ENCODE assay signal across 1 cellular context in genomic region chr14:91297081-91297711, GRCh38.
TF ChIP-seq lines count a peak whose summit lies in the region.

No MANE protein-coding gene starts in this region.

TF ChIP-seq in WTC11, 78 proteins besides CTCF, POLR2A, EP300 and RAD21 (continued from another document):
- TF ChIP-seq USF2 (CRISPR knock-in tag; IDR thresholded peaks at IDR 0.05) (no peak), NFYB (CRISPR knock-in tag; conservative IDR thresholded peaks at IDR 0.05; ENCODE audit: low read depth) (no peak), KAT7 (CRISPR knock-in tag; IDR thresholded peaks at IDR 0.05; ENCODE audit: borderline replicate concordance) (no peak), ZNF416 (CRISPR knock-in tag; IDR thresholded peaks at IDR 0.05) (no peak), MAX (CRISPR knock-in tag; IDR thresholded peaks at IDR 0.05) (no peak), AR (CRISPR knock-in tag; IDR thresholded peaks at IDR 0.05) (no peak), ZNF138 (CRISPR knock-in tag; conservative IDR thresholded peaks at IDR 0.05) (no peak), FOXK1 (CRISPR knock-in tag; IDR thresholded peaks at IDR 0.05) (no peak), IRF2 (CRISPR knock-in tag; IDR thresholded peaks at IDR 0.05; ENCODE audit: borderline replicate concordance, low read depth) (no peak), GABPB1 (CRISPR knock-in tag; IDR thresholded peaks at IDR 0.05) (no peak), ZNF423 (CRISPR knock-in tag; IDR thresholded peaks at IDR 0.05) (no peak), ERG (CRISPR knock-in tag; IDR thresholded peaks at IDR 0.05) (no peak), ATF6 (CRISPR knock-in tag; IDR thresholded peaks at IDR 0.05) (no peak)
